19 cellular contexts compared by ENCODE assay signal in the genomic region with DNA sequence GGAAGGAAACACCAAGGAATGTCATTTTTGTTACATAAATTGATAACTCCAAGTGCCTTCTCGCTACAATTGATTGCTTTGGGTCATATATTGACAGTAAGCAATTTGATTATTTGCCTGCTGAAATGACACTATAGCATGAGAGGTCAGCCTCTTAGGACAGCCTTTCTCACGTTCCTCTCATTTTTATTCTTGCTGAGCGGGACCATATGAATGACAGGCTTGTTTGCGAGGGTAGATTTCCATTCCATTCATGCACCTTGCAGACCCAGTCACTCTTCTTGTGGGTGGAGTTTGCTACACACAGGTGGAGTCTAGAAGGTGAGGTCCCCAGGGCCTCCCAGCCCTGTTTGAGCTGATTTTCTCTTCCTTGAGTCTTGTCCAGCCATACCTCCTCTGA. TPM values are rescaled to one million over a fixed set of nuclear protein-coding genes. Genes with fewer than 3 reads are reported as not detected.
DNase-seq lines count a peak whose midpoint lies in the region; ATAC-seq, FAIRE-seq and TF ChIP-seq lines count a peak whose summit lies in the region.
"Had no signal": no experiment of that assay in that cellular context is flagged by ENCODE, and none has a peak within 500 bp of the region (broad histone marks: within the 10 kb centered on the region; RNA-seq: fewer than 3 reads in every experiment).

No MANE protein-coding gene starts in this region.

- no peak for TF ChIP-seq RAD21 in HepG2 (CRISPR knock-in tag; IDR thresholded peaks at IDR 0.05)
- TF ChIP-seq RAD21 in liver (IDR thresholded peaks at IDR 0.05) = no peak

- no peak overlapping the region for H2AFZ ChIP-seq in HepG2 (ENCODE audit: low read length)

- no peaks in the 10 kb centered on the region for H3K36me3 Mint-ChIP-seq in immature natural killer cell

- H3K4me1 ChIP-seq in HepG2 (ENCODE audit: insufficient read depth, low read length) (peaks cover 64% of the 10 kb centered on the region), right lobe of liver (peaks cover 0 to 34% (median 18%) of the 10 kb centered on the region in 4 donors), liver (ENCODE audit: control insufficient read depth in 4 of 4, insufficient read depth in 4 of 4, low read length in 3 of 4) (peaks cover 12 to 45% (median 34%) of the 10 kb centered on the region in 4 donors), skeletal muscle tissue (ENCODE audit: control insufficient read depth in 3 of 3, insufficient read depth in 3 of 3, low read length in 3 of 3) (peaks cover 32 to 42% (median 35%) of the 10 kb centered on the region in 3 donors)

- TF ChIP-seq POLR2A in HepG2 (IDR thresholded peaks at IDR 0.05; ENCODE audit: insufficient read depth in 1 of 2, low read depth in 2 of 2, low read length in 2 of 2) (no peak), right lobe of liver (IDR thresholded peaks at IDR 0.05) (no peak)

- no peaks in the 10 kb centered on the region; the same call in 1 of the 2 replicates for H4K20me1 ChIP-seq in HepG2 (ENCODE audit: insufficient read depth, low read length)

- 29% methylated on average over 3 of the region's 4 CpGs for WGBS in HepG2 (ENCODE audit: low lambda C conversion rate)
- 40% methylated on average over 2 of the region's 4 CpGs for WGBS in right lobe of liver (ENCODE audit: insufficient coverage, low coverage, low lambda C conversion rate, missing lambda C conversion rate)
- WGBS in liver = 56% methylated on average over 4 of the region's 4 CpGs

- intact Hi-C loops in HepG2 (cut with micrococcal nuclease; ENCODE audit: unreplicated experiment) = loop anchor here (1.0 to 5.0 kb wide), 2 partner anchors 27 to 37 kb away; a partner anchor contains a TSS
- intact Hi-C loops in right lobe of liver (cut with DNase I) = no loop called here

- H3K4me1 Mint-ChIP-seq in immature natural killer cell = peaks cover 11 to 26% of the 10 kb centered on the region in 2 donors
- H3K4me1 Mint-ChIP-seq: activated CD4-positive, alpha-beta T cell treated with anti-CD3 and anti-CD28 coated beads for 36 hours had no signal

- CTCF ChIA-PET in HepG2 (lab: Yijun Ruan, JAX; ENCODE audit: low intra/inter-chr PET ratio, low total read pairs) = no interaction called here

- H3K9ac ChIP-seq in HepG2 (ENCODE audit: insufficient read depth, low read depth, low read length) = peak overlapping the region; percentile 54
- H3K9ac ChIP-seq in liver (ENCODE audit: low read depth in 1 of 2, low read length in 2 of 2) = no peak overlapping the region
- H3K9ac ChIP-seq in skeletal muscle tissue (ENCODE audit: low read depth in 1 of 3, low read length in 3 of 3) = peak overlapping the region; percentile 8 to 58 (median 48)
- H3K9ac ChIP-seq: KMS-11 had no signal

- H3K9me3 ChIP-seq in HepG2 (ENCODE audit: low read length) (no peaks in the 10 kb centered on the region), right lobe of liver (no peaks in the 10 kb centered on the region), liver (ENCODE audit: control insufficient read depth in 4 of 4, low read length in 3 of 4) (no peaks in the 10 kb centered on the region), skeletal muscle tissue (ENCODE audit: control insufficient read depth in 3 of 3, low read length in 3 of 3) (no peaks in the 10 kb centered on the region)
- H3K9me3 ChIP-seq: Peyer's patch had no signal

- H3K27me3 ChIP-seq in HepG2 (ENCODE audit: control insufficient read depth in 1 of 2, insufficient read depth in 2 of 2, low read length in 2 of 2) (no peaks in the 10 kb centered on the region), right lobe of liver (no peaks in the 10 kb centered on the region), liver (ENCODE audit: control insufficient read depth in 4 of 4, insufficient read depth in 4 of 4, low read length in 3 of 4) (no peaks in the 10 kb centered on the region), skeletal muscle tissue (ENCODE audit: control insufficient read depth in 3 of 3, insufficient read depth in 3 of 3, low read length in 3 of 3) (no peaks in the 10 kb centered on the region)
- H3K27me3 ChIP-seq: Peyer's patch had no signal

- FAIRE-seq in HepG2 (lab: Jason Lieb, UNC) = no peak
- FAIRE-seq: small intestine had no signal

- peak overlapping the region; percentile 89 for H3K4me2 ChIP-seq in HepG2 (ENCODE audit: low read depth, low read length)
- H3K4me2 ChIP-seq: KMS-11 had no signal

- peaks cover 61% of the 10 kb centered on the region for H3K79me2 ChIP-seq in HepG2 (ENCODE audit: insufficient read depth, low read length)

- peak overlapping the region in 1 of 6 donors; percentile 25 for H3K27ac Mint-ChIP-seq in immature natural killer cell
- H3K27ac Mint-ChIP-seq: activated CD4-positive, alpha-beta T cell treated with anti-CD3 and anti-CD28 coated beads for 36 hours; CD4-positive, alpha-beta memory T cell had no signal

- BruUV-seq in HepG2 (replicated peaks; lab: Mats Ljungman, UMichigan) = no TSS peak

- no peaks in the 10 kb centered on the region for H3K9me3 Mint-ChIP-seq in immature natural killer cell
- H3K9me3 Mint-ChIP-seq: CD4-positive, alpha-beta memory T cell had no signal

- POLR2A ChIA-PET in HepG2 (lab: Yijun Ruan, JAX) = interaction anchor here (1.0 to 1.9 kb wide), 3 partner anchors 27 to 268 kb away, joined by 3 to 5 read pairs (median 3); a partner anchor contains a TSS

- ATAC-seq in HepG2 = peak; percentile 58
- ATAC-seq in right lobe of liver = no peak
- no peak for ATAC-seq in GM19395 (IDR thresholded peaks at IDR 0.05; ENCODE audit: unreplicated experiment)
- ATAC-seq: activated CD4-positive, alpha-beta T cell treated with anti-CD3 and anti-CD28 coated beads for 36 hours had no signal

- no peak overlapping the region for H3K4me3 Mint-ChIP-seq in immature natural killer cell
- H3K4me3 Mint-ChIP-seq: activated CD4-positive, alpha-beta T cell treated with anti-CD3 and anti-CD28 coated beads for 36 hours; CD4-positive, alpha-beta memory T cell had no signal

- no peaks in the 10 kb centered on the region for H3K27me3 Mint-ChIP-seq in immature natural killer cell (ENCODE audit: low read depth in 3 of 3)
- H3K27me3 Mint-ChIP-seq: activated CD4-positive, alpha-beta T cell treated with anti-CD3 and anti-CD28 coated beads for 36 hours; CD4-positive, alpha-beta memory T cell had no signal

- TF ChIP-seq CTCF in HepG2 (CRISPR knock-in tag; IDR thresholded peaks at IDR 0.05) (no peak), right lobe of liver (IDR thresholded peaks at IDR 0.05) (no peak), liver (IDR thresholded peaks at IDR 0.05; ENCODE audit: low read depth, low read length, missing input control) (no peak)

- TF ChIP-seq EP300 in HepG2 (IDR thresholded peaks at IDR 0.05; ENCODE audit: low read depth in 2 of 2, low read length in 2 of 2) (no peak), HepG2 (CRISPR knock-in tag; IDR thresholded peaks at IDR 0.05; ENCODE audit: borderline replicate concordance) (no peak)

- in situ Hi-C loops in HepG2 (cut with HindIII; ENCODE audit: extremely low pct_ligation_motif_present, low pct_unique_long_range_greater_than_20kb) = no loop called here

- peak overlapping the region; percentile 19 to 63 (median 38); a peak in 5 of 6 replicates for H3K4me3 ChIP-seq in HepG2 (replicated peaks in 1 of 3; ENCODE audit: insufficient read depth in 1 of 3, low read depth in 2 of 3, low read length in 3 of 3)
- no peak overlapping the region for H3K4me3 ChIP-seq in right lobe of liver
- no peak overlapping the region for H3K4me3 ChIP-seq in liver (ENCODE audit: low read depth in 1 of 3, low read length in 3 of 3)
- peak overlapping the region in 2 of 3 donors; percentile 11 to 15 for H3K4me3 ChIP-seq in skeletal muscle tissue (ENCODE audit: low read length in 3 of 3)
- H3K4me3 ChIP-seq: Peyer's patch had no signal

- H3K36me3 ChIP-seq in HepG2 (replicated peaks in 1 of 2; ENCODE audit: control insufficient read depth in 1 of 2, insufficient read depth in 2 of 2, low read length in 2 of 2) = no peaks in the 10 kb centered on the region
- H3K36me3 ChIP-seq in right lobe of liver = no peaks in the 10 kb centered on the region
- H3K36me3 ChIP-seq in liver (ENCODE audit: control insufficient read depth in 4 of 4, insufficient read depth in 3 of 4, low read depth in 1 of 4, low read length in 3 of 4) = no peaks in the 10 kb centered on the region
- no peaks in the 10 kb centered on the region for H3K36me3 ChIP-seq in skeletal muscle tissue (ENCODE audit: control insufficient read depth in 3 of 3, insufficient read depth in 3 of 3, low read length in 3 of 3)
- H3K36me3 ChIP-seq: Peyer's patch had no signal

- H3K27ac ChIP-seq in HepG2 (ENCODE audit: extremely low read length, insufficient read depth, low read length) (peak overlapping the region; percentile 62), right lobe of liver (peak overlapping the region in 1 of 3 donors; percentile 62), liver (ENCODE audit: low read depth in 1 of 2, low read length in 2 of 2) (peak overlapping the region; percentile 45 to 47), skeletal muscle tissue (ENCODE audit: low read depth, low read length) (no peak overlapping the region)
- H3K27ac ChIP-seq: KMS-11, Peyer's patch had no signal

- DNase-seq in HepG2 (ENCODE audit: low spot score) = peak; percentile 38
- no peak for DNase-seq in right lobe of liver
- no peak for DNase-seq in immature natural killer cell
- no peak for DNase-seq in SHP77 (lab: John Stamatoyannopoulos, UW)
- DNase-seq in NCI-H1417 treated with DMSO at 0.1 percent for 48 hours (lab: John Stamatoyannopoulos, UW) = no peak
- DNase-seq: activated CD4-positive, alpha-beta T cell treated with anti-CD3 and anti-CD28 coated beads for 36 hours; activated effector memory CD4-positive, alpha-beta T cell treated with anti-CD3 and anti-CD28 coated beads, Interleukin-2, amount 50 U/mL, for 16 hours; amniotic stem cell; CD4-positive, alpha-beta memory T cell; DMS79; kidney glomerular epithelial cell; NCI-H82; small intestine; stimulated activated CD4-positive, alpha-beta T cell treated with anti-CD3 and anti-CD28 coated beads, Interleukin-4, amount 100 ng/mL, for 1 hour had no signal

RNA-seq across cellular contexts. Expression of a gene that starts 27.3 kb away (rescaled TPM):
- total RNA-seq in HepG2 (2016; rRNA removed; fragmentation: Illumina TruSeq; extraction: Trizol) (24.5 and 31.2 TPM in 2 replicates), right lobe of liver (10 to 100 TPM; 17.2 to 43.6 (median 25.3) TPM), liver (10 to 100 TPM; 20.9 to 28.4 TPM), skeletal muscle tissue (36.5 TPM)
- 2.9 and 3.1 TPM in 2 replicates for total RNA-seq in HepG2 (2016; cell fraction: cytosol; rRNA removed; fragmentation: Illumina TruSeq; extraction: Trizol; ENCODE audit: low read depth)
- 25.6 and 31.0 TPM in 2 replicates for total RNA-seq in HepG2 (2016; cell fraction: insoluble cytoplasmic fraction; rRNA removed; fragmentation: Illumina TruSeq; extraction: Trizol)
- total RNA-seq in HepG2 (2016; cell fraction: membrane; rRNA removed; fragmentation: Illumina TruSeq; extraction: Trizol) = 7.0 and 8.7 TPM in 2 replicates
- total RNA-seq in HepG2 (2016; cell fraction: nucleus; rRNA removed; fragmentation: Illumina TruSeq; extraction: Trizol) = 50.3 and 52.6 TPM in 2 replicates
- polyA plus RNA-seq in HepG2 (2011; rRNA removed) (6.8 and 10.9 TPM in 2 replicates), liver (10 to 100 TPM in 1 of 2 donors, 1 to 10 TPM in 1; 9.5 to 16.0 TPM), immature natural killer cell (10 to 100 TPM in 2 of 3 donors, 1 to 10 TPM in 1; 7.3 to 14.2 (median 12.1) TPM)
- polyA plus RNA-seq in HepG2 (2011; cell fraction: cytosol; rRNA removed) = 4.0 and 9.7 TPM in 2 replicates
- 9.9 and 23.8 TPM in 2 replicates for polyA plus RNA-seq in HepG2 (2011; cell fraction: nucleus; rRNA removed)
- polyA plus RNA-seq in HepG2 (2012) = 20.7 and 21.6 TPM in 2 replicates
- polyA plus RNA-seq in HepG2 (2016; cell fraction: cytosol; fragmentation: Illumina TruSeq; extraction: Trizol; ENCODE audit: low read depth) = 0.61 and 0.62 TPM in 2 replicates
- 20.3 and 24.6 TPM in 2 replicates for polyA plus RNA-seq in HepG2 (2016; cell fraction: insoluble cytoplasmic fraction; fragmentation: Illumina TruSeq; extraction: Trizol; ENCODE audit: low read depth)
- polyA plus RNA-seq in HepG2 (2016; cell fraction: membrane; fragmentation: Illumina TruSeq; extraction: Trizol; ENCODE audit: low read depth) = 0.97 and 1.4 TPM in 2 replicates
- 29.5 and 31.8 TPM in 2 replicates for polyA plus RNA-seq in HepG2 (2016; cell fraction: nucleus; fragmentation: Illumina TruSeq; extraction: Trizol; ENCODE audit: insufficient read depth, low read depth)
- 12.6 and 17.7 TPM in 2 replicates for polyA minus RNA-seq in HepG2 (2011; rRNA and poly(A)+ RNA removed; ENCODE audit: low replicate concordance)
- 12.2 and 17.8 TPM in 2 replicates for polyA minus RNA-seq in HepG2 (2011; cell fraction: cytosol; rRNA and poly(A)+ RNA removed)
- 106 and 124 TPM in 2 replicates for polyA minus RNA-seq in HepG2 (2011; cell fraction: nucleus; rRNA and poly(A)+ RNA removed)

Comparison
In these comparisons a context has a peak if more than half of its experiments do, and no peak if none do; other contexts are left out.
1. H3K4me3 ChIP-seq: peak in HepG2 (3 of 3) and skeletal muscle tissue (2 of 3); none in right lobe of liver (0 of 3) and liver (0 of 3).
2. H3K9ac ChIP-seq: peak in HepG2 (single experiment) and skeletal muscle tissue (3 of 3); none in liver (0 of 2).